10 cellular contexts compared by ENCODE assay signal in the genomic region with DNA sequence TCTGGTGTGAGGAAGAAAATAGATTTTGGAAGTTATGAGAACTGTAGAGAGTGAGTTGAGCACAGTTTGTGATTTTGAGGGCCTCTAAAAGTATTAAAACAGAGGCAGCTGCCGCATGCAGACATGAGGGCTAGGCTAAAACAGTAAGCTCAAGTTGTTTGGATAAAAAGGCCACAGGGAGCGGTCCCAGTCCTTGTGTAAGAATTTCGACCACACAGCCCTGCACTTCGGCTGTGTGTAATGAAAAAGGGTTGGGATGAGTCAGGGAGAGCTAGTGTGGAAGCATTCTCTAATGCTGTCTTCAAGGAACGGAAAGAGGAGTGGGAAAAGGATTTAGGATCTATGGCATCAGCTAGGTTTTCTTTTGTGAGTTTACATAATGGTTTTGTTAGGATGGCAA. TPM values are rescaled to one million over a fixed set of nuclear protein-coding genes. Genes with fewer than 3 reads are reported as not detected.
A peak's percentile ranks its signal among the peaks of the same experiment; 100 is the strongest.
DNase-seq lines count a peak whose midpoint lies in the region; ATAC-seq and TF ChIP-seq lines count a peak whose summit lies in the region.
"Not testable (repeated sequence)": the region's sequence is repeated elsewhere in the genome, so short reads cannot be mapped to it uniquely, and the experiment has no call there.
"Had no signal": no experiment of that assay in that cellular context is flagged by ENCODE, and none has a peak within 500 bp of the region (broad histone marks: within the 10 kb centered on the region; RNA-seq: fewer than 3 reads in every experiment).

No MANE protein-coding gene starts in this region.

- POLR2A ChIA-PET in WTC11 (lab: Charles Lee), result not testable (repeated sequence)

- H3K18ac ChIP-seq in mesenchymal stem cell (ENCODE audit: low read depth in 1 of 2, low read length in 2 of 2), result not testable (repeated sequence)

- not testable (repeated sequence) for H2AK5ac ChIP-seq in mesenchymal stem cell (ENCODE audit: low read length, severe bottlenecking)

- H3K36me3 ChIP-seq in H7 (replicated peaks; ENCODE audit: control insufficient read depth, insufficient read depth, low read length); endodermal cell (ENCODE audit: control insufficient read depth, insufficient read depth, low read length); mesenchymal stem cell (ENCODE audit: control insufficient read depth in 1 of 2, insufficient read depth in 2 of 2, low read depth in 1 of 2, low read length in 2 of 2); parathyroid adenoma (ENCODE audit: control insufficient read depth, insufficient read depth, low read length): not testable (repeated sequence)

- not testable (repeated sequence) for H3K9me3 ChIP-seq in endodermal cell (ENCODE audit: control insufficient read depth, low read length); mesenchymal stem cell (ENCODE audit: control insufficient read depth, low read length); parathyroid adenoma (ENCODE audit: control insufficient read depth, low read length)

- H3K27ac ChIP-seq in endodermal cell (ENCODE audit: low read depth, low read length); mesenchymal stem cell (ENCODE audit: low read length, poor library complexity, severe bottlenecking): not testable (repeated sequence)
- H3K27ac ChIP-seq in parathyroid adenoma, result peak overlapping the region; percentile 99

- H3K79me2 ChIP-seq in parathyroid adenoma, result peaks cover 48% of the 10 kb centered on the region

- H3K4me1 Mint-ChIP-seq in WTC11, result peaks cover 80% of the 10 kb centered on the region
- peaks cover 83% of the 10 kb centered on the region for H3K4me1 Mint-ChIP-seq in endodermal cell

- H3K4me3 Mint-ChIP-seq in WTC11 (peak overlapping the region; percentile 89), endodermal cell (peak overlapping the region; percentile 83)

- not testable (repeated sequence) for H2AFZ ChIP-seq in mesenchymal stem cell (ENCODE audit: low read depth, low read length); parathyroid adenoma

- not testable (repeated sequence) for H3K23ac ChIP-seq in mesenchymal stem cell (ENCODE audit: low read length in 2 of 2)

- not testable (repeated sequence) for DNase-seq in H7; WTC11 (ENCODE audit: low spot score); endodermal cell
- DNase-seq in HT1080 (ENCODE audit: low read depth) (peak; percentile 1), mesenchymal stem cell (peak; percentile 37)

- H3K9ac ChIP-seq in endodermal cell (ENCODE audit: extremely low read depth, low read length, poor library complexity, severe bottlenecking); mesenchymal stem cell (ENCODE audit: low read length): not testable (repeated sequence)
- H3K9ac ChIP-seq in parathyroid adenoma, result peak overlapping the region; percentile 2

- H3K27me3 Mint-ChIP-seq in WTC11 (ENCODE audit: low read depth); endodermal cell (ENCODE audit: insufficient read depth): not testable (repeated sequence)

- peaks cover 67% of the 10 kb centered on the region for H3K36me3 Mint-ChIP-seq in WTC11
- H3K36me3 Mint-ChIP-seq in endodermal cell (ENCODE audit: low read depth), result peaks cover 34% of the 10 kb centered on the region

- H2BK15ac ChIP-seq in mesenchymal stem cell (ENCODE audit: low read depth, poor library complexity, severe bottlenecking), result not testable (repeated sequence)

- H3K27ac Mint-ChIP-seq in WTC11 (peak overlapping the region; percentile 91), endodermal cell (peak overlapping the region; percentile 60)

- not testable (repeated sequence) for H4K8ac ChIP-seq in mesenchymal stem cell (ENCODE audit: low read length)

- not testable (repeated sequence) for H2BK120ac ChIP-seq in mesenchymal stem cell (ENCODE audit: low read depth, low read length)

- not testable (repeated sequence) for H3K9me3 Mint-ChIP-seq in WTC11
- peaks cover 13% of the 10 kb centered on the region for H3K9me3 Mint-ChIP-seq in endodermal cell

- not testable (repeated sequence) for H4K91ac ChIP-seq in mesenchymal stem cell (ENCODE audit: low read length)

- H3K4me2 ChIP-seq in mesenchymal stem cell (ENCODE audit: low read length, poor library complexity, severe bottlenecking), result not testable (repeated sequence)
- peak overlapping the region; percentile 61 for H3K4me2 ChIP-seq in parathyroid adenoma (ENCODE audit: low read length)

- WGBS in endodermal cell (ENCODE audit: insufficient coverage in 1 of 2, insufficient read length in 1 of 2), 2 experiments, result 78 to 81% methylated on average over 4 to 5 of the region's 5 CpGs
- 38% methylated on average over 5 of the region's 5 CpGs for WGBS in mesenchymal stem cell

- not testable (repeated sequence) for H3K27me3 ChIP-seq in H7 (ENCODE audit: control insufficient read depth, insufficient read depth, low read length); endodermal cell (ENCODE audit: control insufficient read depth, insufficient read depth, low read length, poor library complexity, severe bottlenecking); parathyroid adenoma (ENCODE audit: control insufficient read depth, insufficient read depth, low read length)
- peaks cover 0 to 24% of the 10 kb centered on the region in 2 experiments for H3K27me3 ChIP-seq in mesenchymal stem cell (ENCODE audit: control insufficient read depth in 1 of 2, insufficient read depth in 1 of 2, low read length in 2 of 2)

- CTCF ChIA-PET in WTC11 (lab: Charles Lee), result not testable (repeated sequence)

- H2BK5ac ChIP-seq in mesenchymal stem cell (ENCODE audit: low read depth, low read length, poor library complexity, severe bottlenecking), result not testable (repeated sequence)

- H3K4ac ChIP-seq in mesenchymal stem cell (ENCODE audit: low read depth in 1 of 2, low read length in 2 of 2), result not testable (repeated sequence)

- H3K4me3 ChIP-seq in H7 (ENCODE audit: insufficient read depth, low read depth, low read length) (peak overlapping the region; percentile 15; the same call in 1 of the 2 replicates), parathyroid adenoma (ENCODE audit: low read depth, low read length) (peak overlapping the region; percentile 73)
- not testable (repeated sequence) for H3K4me3 ChIP-seq in endodermal cell (ENCODE audit: low read length); mesenchymal stem cell (ENCODE audit: insufficient read depth in 1 of 2, low read depth in 1 of 2, low read length in 2 of 2)

- H3K4me1 ChIP-seq in endodermal cell (ENCODE audit: control insufficient read depth, insufficient read depth, low read length); mesenchymal stem cell (ENCODE audit: control insufficient read depth, insufficient read depth, low read depth, low read length); parathyroid adenoma: not testable (repeated sequence)

- not testable (repeated sequence) for H2BK12ac ChIP-seq in mesenchymal stem cell (ENCODE audit: low read length in 2 of 2)

- H3K14ac ChIP-seq in mesenchymal stem cell (ENCODE audit: low read length in 2 of 2), result not testable (repeated sequence)

- TF ChIP-seq CTCF in WTC11 (IDR thresholded peaks at IDR 0.05); endodermal cell (conservative IDR thresholded peaks at IDR 0.05); parathyroid adenoma (IDR thresholded peaks at IDR 0.05): not testable (repeated sequence)

- not testable (repeated sequence) for H3K79me1 ChIP-seq in mesenchymal stem cell (replicated peaks; ENCODE audit: low read length, poor library complexity, severe bottlenecking)

- ATAC-seq in WTC11, result not testable (repeated sequence)

RNA-seq across cellular contexts. Expression of gene PLP1, which starts 13.1 kb away (rescaled TPM):
- 59.4 and 60.7 TPM in 2 replicates for total RNA-seq in H7 (2014; rRNA removed; shearing (Covaris generic))
- 0.30 and 0.37 TPM in 2 replicates for total RNA-seq in HT1080 (2014; rRNA removed; shearing (Covaris generic))
- 0.07 TPM in 1 of 2 replicates, not detected in the other for polyA plus RNA-seq in HT1080 (2015; cell fraction: cytosol; rRNA removed)
- 0.16 and 0.42 TPM in 2 replicates for polyA plus RNA-seq in HT1080 (2015; cell fraction: nucleus; rRNA removed)
- total RNA-seq in WTC11 (2021), result 29.2 to 31.3 TPM (median 29.5 TPM) in 3 replicates
- 10 to 100 TPM in 1 of 2 donors, 1 to 10 TPM in 1; 5.1 to 16.0 TPM for total RNA-seq in endodermal cell
- polyA plus RNA-seq in endodermal cell (2013, experiment 1 of 2), result 150 TPM
- polyA plus RNA-seq in endodermal cell (2013, experiment 2 of 2), result 129 TPM
- not detected for polyA plus RNA-seq in mesenchymal stem cell (2013, experiment 1 of 2)
- polyA plus RNA-seq in mesenchymal stem cell (2013, experiment 2 of 2), result not detected
- total RNA-seq: CD4-positive, CD25-positive, alpha-beta regulatory T cell; CD8-positive, alpha-beta memory T cell; HT-29 had no signal
- polyA plus RNA-seq: CD4-positive, CD25-positive, alpha-beta regulatory T cell; CD8-positive, alpha-beta memory T cell; IgD-negative memory B cell had no signal

RNA-seq across cellular contexts. Expression of gene TMEM31, which starts 52.8 kb away (rescaled TPM):
- 0.28 TPM in 1 of 2 replicates, not detected in the other for total RNA-seq in H7 (2014; rRNA removed; shearing (Covaris generic))
- total RNA-seq in HT1080 (2014; rRNA removed; shearing (Covaris generic)), result not detected in 2 replicates
- polyA plus RNA-seq in HT1080 (2015; cell fraction: cytosol; rRNA removed), result not detected in 2 replicates
- polyA plus RNA-seq in HT1080 (2015; cell fraction: nucleus; rRNA removed), result not detected in 2 replicates
- total RNA-seq in WTC11 (2021) (0.24 to 0.34 TPM (median 0.27 TPM) in 3 replicates), endodermal cell (under 1 TPM in 1 of 2 donors, not detected in 1; 1.00 TPM)
- 1.7 TPM for polyA plus RNA-seq in endodermal cell (2013, experiment 1 of 2)
- 0.54 TPM for polyA plus RNA-seq in endodermal cell (2013, experiment 2 of 2)
- polyA plus RNA-seq in mesenchymal stem cell (2013, experiment 1 of 2), result 0.07 TPM
- not detected for polyA plus RNA-seq in mesenchymal stem cell (2013, experiment 2 of 2)
- total RNA-seq: CD4-positive, CD25-positive, alpha-beta regulatory T cell; CD8-positive, alpha-beta memory T cell; HT-29 had no signal
- polyA plus RNA-seq: CD8-positive, alpha-beta memory T cell; IgD-negative memory B cell had no signal
